Comparison of ENCODE assay signal across 11 cellular contexts in the genomic region with DNA sequence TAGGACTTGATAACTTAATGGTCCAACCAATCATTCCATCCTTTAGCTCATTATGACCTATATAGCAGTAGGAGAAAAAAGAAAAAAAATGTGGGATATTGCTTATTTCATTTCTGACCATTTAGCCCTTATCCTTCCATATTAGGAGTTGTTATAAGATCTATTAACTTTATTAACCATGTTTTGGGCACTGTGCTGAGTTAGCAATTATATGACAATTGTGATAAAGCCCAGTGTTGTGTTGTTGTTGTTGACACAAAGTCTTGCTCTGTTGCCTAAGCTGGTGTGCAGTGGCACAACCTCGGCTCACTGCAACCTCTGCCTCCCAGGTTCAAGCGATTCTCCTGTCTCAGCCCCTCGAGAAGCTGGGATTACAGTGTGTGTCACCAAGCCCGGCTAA.
"Had no signal": no experiment of that assay in that cellular context is flagged by ENCODE, and none has a peak within 500 bp of the region (broad histone marks: within the 10 kb centered on the region; RNA-seq: fewer than 3 reads in every experiment).

No MANE protein-coding gene starts in this region.

- H3K27ac ChIP-seq: GM23248 had no signal

- DNase-seq: GM23248, GOT3, H7, H9, HCEC 1CT, HFFc6 had no signal

- H3K4me2 ChIP-seq: GM23338 had no signal

- H3K4me3 ChIP-seq: GM23248, GM23338, HAP-1 had no signal

- H3K36me3 ChIP-seq: HAP-1 had no signal

- ATAC-seq: GM23338, HCT116 had no signal

- FAIRE-seq: H1, H54 had no signal

- H3K4me1 ChIP-seq: HAP-1 had no signal

- H3K9ac ChIP-seq: GM23248 had no signal

- H2AFZ ChIP-seq: GM23248, GM23338 had no signal
